Comparison of ENCODE assay signal across 3 cellular contexts in the genomic region with DNA sequence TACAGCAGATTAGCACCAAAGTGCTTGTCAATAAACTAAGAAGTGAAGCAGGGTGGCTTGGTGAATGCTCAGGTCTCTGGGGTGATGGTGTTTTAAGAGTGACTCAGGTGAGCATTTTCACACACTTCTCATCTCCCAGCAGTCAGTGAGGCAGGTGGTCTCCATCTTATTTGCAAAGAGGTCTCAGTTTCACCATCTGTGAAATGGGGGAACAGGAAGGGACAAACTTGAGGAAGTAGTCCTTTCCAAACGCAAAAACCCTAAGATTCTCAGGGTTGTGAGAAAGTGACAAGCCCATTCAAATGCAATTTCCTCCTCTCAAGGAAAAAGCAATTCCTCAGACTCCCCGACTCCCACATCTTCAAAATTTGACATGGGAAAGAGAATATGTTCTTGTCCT.
TF ChIP-seq lines count a peak whose summit lies in the region.

No MANE protein-coding gene starts in this region.

TF ChIP-seq in GM23338, 12 proteins besides CTCF, POLR2A, EP300 and RAD21:
- TF ChIP-seq EZH2 (IDR thresholded peaks at IDR 0.05; ENCODE audit: low read depth, unreplicated experiment) (no peak), NANOG (IDR thresholded peaks at IDR 0.05; ENCODE audit: borderline replicate concordance) (no peak), ZNF114 (CRISPR knock-in tag; IDR thresholded peaks at IDR 0.05) (no peak), JUNB (IDR thresholded peaks at IDR 0.05; ENCODE audit: unreplicated experiment) (no peak), CREB1 (CRISPR knock-in tag; IDR thresholded peaks at IDR 0.05; ENCODE audit: low read depth) (no peak), STAT1 (IDR thresholded peaks at IDR 0.05; ENCODE audit: unreplicated experiment) (no peak), ZNF331 (CRISPR knock-in tag; IDR thresholded peaks at IDR 0.05; ENCODE audit: low read depth) (no peak), POLR2AphosphoS5 (IDR thresholded peaks at IDR 0.05; ENCODE audit: low read depth) (no peak), EZH2phosphoT487 (IDR thresholded peaks at IDR 0.05; ENCODE audit: unreplicated experiment) (no peak)
- TF ChIP-seq, protein P1, sequence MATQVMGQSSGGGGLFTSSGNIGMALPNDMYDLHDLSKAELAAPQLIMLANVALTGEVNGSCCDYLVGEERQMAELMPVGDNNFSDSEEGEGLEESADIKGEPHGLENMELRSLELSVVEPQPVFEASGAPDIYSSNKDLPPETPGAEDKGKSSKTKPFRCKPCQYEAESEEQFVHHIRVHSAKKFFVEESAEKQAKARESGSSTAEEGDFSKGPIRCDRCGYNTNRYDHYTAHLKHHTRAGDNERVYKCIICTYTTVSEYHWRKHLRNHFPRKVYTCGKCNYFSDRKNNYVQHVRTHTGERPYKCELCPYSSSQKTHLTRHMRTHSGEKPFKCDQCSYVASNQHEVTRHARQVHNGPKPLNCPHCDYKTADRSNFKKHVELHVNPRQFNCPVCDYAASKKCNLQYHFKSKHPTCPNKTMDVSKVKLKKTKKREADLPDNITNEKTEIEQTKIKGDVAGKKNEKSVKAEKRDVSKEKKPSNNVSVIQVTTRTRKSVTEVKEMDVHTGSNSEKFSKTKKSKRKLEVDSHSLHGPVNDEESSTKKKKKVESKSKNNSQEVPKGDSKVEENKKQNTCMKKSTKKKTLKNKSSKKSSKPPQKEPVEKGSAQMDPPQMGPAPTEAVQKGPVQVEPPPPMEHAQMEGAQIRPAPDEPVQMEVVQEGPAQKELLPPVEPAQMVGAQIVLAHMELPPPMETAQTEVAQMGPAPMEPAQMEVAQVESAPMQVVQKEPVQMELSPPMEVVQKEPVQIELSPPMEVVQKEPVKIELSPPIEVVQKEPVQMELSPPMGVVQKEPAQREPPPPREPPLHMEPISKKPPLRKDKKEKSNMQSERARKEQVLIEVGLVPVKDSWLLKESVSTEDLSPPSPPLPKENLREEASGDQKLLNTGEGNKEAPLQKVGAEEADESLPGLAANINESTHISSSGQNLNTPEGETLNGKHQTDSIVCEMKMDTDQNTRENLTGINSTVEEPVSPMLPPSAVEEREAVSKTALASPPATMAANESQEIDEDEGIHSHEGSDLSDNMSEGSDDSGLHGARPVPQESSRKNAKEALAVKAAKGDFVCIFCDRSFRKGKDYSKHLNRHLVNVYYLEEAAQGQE (IDR thresholded peaks at IDR 0.05; ENCODE audit: unreplicated experiment), result no peak
- TF ChIP-seq, protein P2, sequence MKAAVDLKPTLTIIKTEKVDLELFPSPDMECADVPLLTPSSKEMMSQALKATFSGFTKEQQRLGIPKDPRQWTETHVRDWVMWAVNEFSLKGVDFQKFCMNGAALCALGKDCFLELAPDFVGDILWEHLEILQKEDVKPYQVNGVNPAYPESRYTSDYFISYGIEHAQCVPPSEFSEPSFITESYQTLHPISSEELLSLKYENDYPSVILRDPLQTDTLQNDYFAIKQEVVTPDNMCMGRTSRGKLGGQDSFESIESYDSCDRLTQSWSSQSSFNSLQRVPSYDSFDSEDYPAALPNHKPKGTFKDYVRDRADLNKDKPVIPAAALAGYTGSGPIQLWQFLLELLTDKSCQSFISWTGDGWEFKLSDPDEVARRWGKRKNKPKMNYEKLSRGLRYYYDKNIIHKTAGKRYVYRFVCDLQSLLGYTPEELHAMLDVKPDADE (IDR thresholded peaks at IDR 0.05), result no peak

TF ChIP-seq in WTC11, 78 proteins besides CTCF, POLR2A, EP300 and RAD21:
- 0 out of 2 replicates have a peak, but pooled peaks have one; percentile 20 for TF ChIP-seq GTF2I (CRISPR knock-in tag; conservative IDR thresholded peaks at IDR 0.05)
- TF ChIP-seq, protein P3, sequence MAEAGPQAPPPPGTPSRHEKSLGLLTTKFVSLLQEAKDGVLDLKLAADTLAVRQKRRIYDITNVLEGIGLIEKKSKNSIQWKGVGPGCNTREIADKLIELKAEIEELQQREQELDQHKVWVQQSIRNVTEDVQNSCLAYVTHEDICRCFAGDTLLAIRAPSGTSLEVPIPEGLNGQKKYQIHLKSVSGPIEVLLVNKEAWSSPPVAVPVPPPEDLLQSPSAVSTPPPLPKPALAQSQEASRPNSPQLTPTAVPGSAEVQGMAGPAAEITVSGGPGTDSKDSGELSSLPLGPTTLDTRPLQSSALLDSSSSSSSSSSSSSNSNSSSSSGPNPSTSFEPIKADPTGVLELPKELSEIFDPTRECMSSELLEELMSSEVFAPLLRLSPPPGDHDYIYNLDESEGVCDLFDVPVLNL (CRISPR knock-in tag; IDR thresholded peaks at IDR 0.05; ENCODE audit: borderline replicate concordance, low read depth), result no peak
TF ChIP-seq in WTC11: peak in this region for 1.

TF ChIP-seq in H1, 55 proteins besides CTCF, POLR2A, EP300 and RAD21:
- TF ChIP-seq KDM1A (IDR thresholded peaks at IDR 0.05; ENCODE audit: borderline replicate concordance, low read length), result peak; percentile 62; the same call in 1 of the 2 replicates
- TF ChIP-seq TAF7 (optimal IDR thresholded peaks at IDR 0.05; ENCODE audit: borderline replicate concordance, low read depth, low read length), result no peak
TF ChIP-seq in H1: peak in this region for 1.
